22 cellular contexts compared by ENCODE assay signal in the genomic region with DNA sequence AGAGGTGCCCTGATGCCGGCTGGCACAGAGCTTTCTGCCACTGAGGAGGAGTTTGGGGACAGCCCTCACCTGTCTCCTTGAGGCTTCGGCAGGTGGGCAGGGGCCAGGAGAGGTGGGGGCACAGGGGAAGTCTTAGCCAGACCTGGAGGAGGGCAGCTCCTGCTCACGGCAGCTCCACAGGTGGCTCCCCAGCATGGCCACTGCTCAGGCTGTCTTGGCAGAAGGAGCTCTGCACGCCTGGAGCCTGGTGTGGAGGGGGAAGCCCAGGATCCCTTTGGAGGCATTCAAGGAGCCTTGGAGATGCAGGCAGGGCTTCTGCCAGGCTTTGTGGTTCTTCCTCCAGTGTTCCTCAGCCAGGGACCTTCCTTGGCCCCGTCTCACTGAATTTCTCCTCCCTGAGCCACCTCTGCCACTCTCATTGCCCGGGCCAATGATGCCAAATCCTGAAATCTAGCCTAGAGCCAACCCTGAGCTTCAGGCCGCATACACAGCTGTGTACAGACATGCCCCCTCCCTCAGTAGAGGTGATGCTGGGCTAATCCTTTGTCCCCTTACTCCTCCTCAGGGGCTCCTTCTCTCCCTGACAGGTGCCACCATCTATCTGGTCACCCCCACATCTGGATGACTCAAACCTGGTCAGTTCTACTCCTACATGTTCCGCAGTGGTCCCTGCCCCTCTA.
DNase-seq lines count a peak whose midpoint lies in the region; ATAC-seq, FAIRE-seq and TF ChIP-seq lines count a peak whose summit lies in the region.
"Had no signal": no experiment of that assay in that cellular context is flagged by ENCODE, and none has a peak within 500 bp of the region (broad histone marks: within the 10 kb centered on the region; RNA-seq: fewer than 3 reads in every experiment).

No MANE protein-coding gene starts in this region.

- H3K9me3 Mint-ChIP-seq in activated T-helper 17 cell treated with anti-CD3 and anti-CD28 coated beads, Interleukin-2, amount 50 U/mL, for 72 hours: no peaks in the 10 kb centered on the region
- H3K9me3 Mint-ChIP-seq in neural progenitor cell: peaks cover 2% of the 10 kb centered on the region
- H3K9me3 Mint-ChIP-seq: CD8-positive, alpha-beta memory T cell; HFFc6 had no signal

- TF ChIP-seq POLR2A in HepG2 (IDR thresholded peaks at IDR 0.05; ENCODE audit: insufficient read depth in 1 of 2, low read depth in 2 of 2, low read length in 2 of 2) (no peak), right lobe of liver (IDR thresholded peaks at IDR 0.05) (no peak)

- no peak for FAIRE-seq in HepG2 (lab: Jason Lieb, UNC)
- FAIRE-seq: H54 had no signal

- H3K4me1 ChIP-seq in HepG2 (ENCODE audit: insufficient read depth, low read length): no peaks in the 10 kb centered on the region
- H3K4me1 ChIP-seq in right lobe of liver: no peaks in the 10 kb centered on the region
- H3K4me1 ChIP-seq in neural progenitor cell: no peaks in the 10 kb centered on the region
- H3K4me1 ChIP-seq: SJCRH30 had no signal

- POLR2A ChIA-PET in HepG2 (lab: Yijun Ruan, JAX): no interaction called here

- 41% methylated on average over 5 of the region's 8 CpGs for WGBS in HepG2 (ENCODE audit: low lambda C conversion rate)
- WGBS in right lobe of liver (ENCODE audit: insufficient coverage, low coverage, low lambda C conversion rate, missing lambda C conversion rate): 85% methylated on average over 2 of the region's 8 CpGs

- no peak overlapping the region for H3K9ac ChIP-seq in HepG2 (ENCODE audit: insufficient read depth, low read depth, low read length)
- no peak overlapping the region for H3K9ac ChIP-seq in neural progenitor cell

- H3F3A ChIP-seq in neural progenitor cell (ENCODE audit: low read depth): no peaks in the 10 kb centered on the region

- CTCF ChIA-PET in HepG2 (lab: Yijun Ruan, JAX; ENCODE audit: low intra/inter-chr PET ratio, low total read pairs): no interaction called here

- H3K4me3 Mint-ChIP-seq in activated T-helper 17 cell treated with anti-CD3 and anti-CD28 coated beads, Interleukin-2, amount 50 U/mL, for 72 hours: no peak overlapping the region
- no peak overlapping the region for H3K4me3 Mint-ChIP-seq in neural progenitor cell
- H3K4me3 Mint-ChIP-seq: CD8-positive, alpha-beta memory T cell; HFFc6 had no signal

- intact Hi-C loops in HepG2 (cut with micrococcal nuclease; ENCODE audit: unreplicated experiment): no loop called here
- intact Hi-C loops in right lobe of liver (cut with DNase I): no loop called here

- in situ Hi-C loops in HepG2 (cut with HindIII; ENCODE audit: extremely low pct_ligation_motif_present, low pct_unique_long_range_greater_than_20kb): no loop called here

- no peaks in the 10 kb centered on the region for H3K4me1 Mint-ChIP-seq in activated T-helper 17 cell treated with anti-CD3 and anti-CD28 coated beads, Interleukin-2, amount 50 U/mL, for 72 hours
- H3K4me1 Mint-ChIP-seq in neural progenitor cell: peaks cover 5% of the 10 kb centered on the region
- H3K4me1 Mint-ChIP-seq: CD8-positive, alpha-beta memory T cell had no signal

- TF ChIP-seq RAD21 in HepG2 (CRISPR knock-in tag; IDR thresholded peaks at IDR 0.05): no peak

- no peaks in the 10 kb centered on the region for H3K36me3 Mint-ChIP-seq in activated T-helper 17 cell treated with anti-CD3 and anti-CD28 coated beads, Interleukin-2, amount 50 U/mL, for 72 hours (ENCODE audit: low read depth)
- H3K36me3 Mint-ChIP-seq in neural progenitor cell: no peaks in the 10 kb centered on the region
- H3K36me3 Mint-ChIP-seq: CD8-positive, alpha-beta memory T cell had no signal

- H3K27me3 ChIP-seq in HepG2 (ENCODE audit: control insufficient read depth in 1 of 2, insufficient read depth in 2 of 2, low read length in 2 of 2) (peaks cover 0 to 9% of the 10 kb centered on the region in 2 experiments; a peak in 2 of 5 replicates), right lobe of liver (no peaks in the 10 kb centered on the region), neural progenitor cell (no peaks in the 10 kb centered on the region)

- TF ChIP-seq EP300 in HepG2 (IDR thresholded peaks at IDR 0.05; ENCODE audit: low read depth in 2 of 2, low read length in 2 of 2): no peak
- no peak for TF ChIP-seq EP300 in HepG2 (CRISPR knock-in tag; IDR thresholded peaks at IDR 0.05; ENCODE audit: borderline replicate concordance)

- H3K27ac ChIP-seq in HepG2 (ENCODE audit: extremely low read length, insufficient read depth, low read length) (no peak overlapping the region), right lobe of liver (no peak overlapping the region), neural progenitor cell (no peak overlapping the region)
- H3K27ac ChIP-seq: RWPE1, SJCRH30 had no signal

- DNase-seq in HepG2 (ENCODE audit: low spot score): no peak
- DNase-seq in right lobe of liver: no peak
- DNase-seq in neural progenitor cell (ENCODE audit: low spot score): no peak
- DNase-seq in activated T-cell treated with anti-CD3 and anti-CD28 coated beads for 4 hours: no peak
- no peak for DNase-seq in DMS 273 treated with DMSO at 0.1 percent for 48 hours (lab: John Stamatoyannopoulos, UW)
- DNase-seq: ACHN, C1 segment of cervical spinal cord, HFFc6, KG1, NCI-H1105 treated with DMSO at 0.1 percent for 48 hours, NCI-H1694, NCI-H2081 treated with DMSO at 0.1 percent for 48 hours, NCI-H226, NCI-H524, NCI-H82, PC-3, SJCRH30 had no signal

- peaks cover 7% of the 10 kb centered on the region for H3K27me3 Mint-ChIP-seq in activated T-helper 17 cell treated with anti-CD3 and anti-CD28 coated beads, Interleukin-2, amount 50 U/mL, for 72 hours
- H3K27me3 Mint-ChIP-seq in neural progenitor cell (ENCODE audit: insufficient read depth, low read depth): peaks cover 6% of the 10 kb centered on the region

- H3K4me3 ChIP-seq in HepG2 (replicated peaks in 1 of 3; ENCODE audit: insufficient read depth in 1 of 3, low read depth in 2 of 3, low read length in 3 of 3) (no peak overlapping the region), right lobe of liver (no peak overlapping the region), neural progenitor cell (no peak overlapping the region)
- H3K4me3 ChIP-seq: SJCRH30 had no signal

- TF ChIP-seq CTCF in HepG2 (CRISPR knock-in tag; IDR thresholded peaks at IDR 0.05): no peak
- TF ChIP-seq CTCF in right lobe of liver (IDR thresholded peaks at IDR 0.05): no peak
- TF ChIP-seq CTCF in neural progenitor cell (IDR thresholded peaks at IDR 0.05): no peak

- H3K27ac Mint-ChIP-seq in activated T-helper 17 cell treated with anti-CD3 and anti-CD28 coated beads, Interleukin-2, amount 50 U/mL, for 72 hours: no peak overlapping the region
- H3K27ac Mint-ChIP-seq in neural progenitor cell: peak overlapping the region; percentile 68
- H3K27ac Mint-ChIP-seq: HFFc6 had no signal

- BruUV-seq in HepG2 (replicated peaks; lab: Mats Ljungman, UMichigan): no TSS peak

- ATAC-seq in HepG2 (peak; percentile 44; the same call in 2 of the 3 replicates), right lobe of liver (no peak), GM18498 (IDR thresholded peaks at IDR 0.05; ENCODE audit: unreplicated experiment) (no peak)
- peak; percentile 19 for ATAC-seq in activated T-helper 17 cell treated with anti-CD3 and anti-CD28 coated beads, Interleukin-2, amount 50 U/mL, for 72 hours (replicated peaks)
- ATAC-seq: PC-3 had no signal

- H2AFZ ChIP-seq in HepG2 (ENCODE audit: low read length): no peak overlapping the region
- H2AFZ ChIP-seq in neural progenitor cell (replicated peaks): no peak overlapping the region

- H3K36me3 ChIP-seq in HepG2 (replicated peaks in 1 of 2; ENCODE audit: control insufficient read depth in 1 of 2, insufficient read depth in 2 of 2, low read length in 2 of 2): no peaks in the 10 kb centered on the region
- H3K36me3 ChIP-seq in right lobe of liver: no peaks in the 10 kb centered on the region
- no peaks in the 10 kb centered on the region for H3K36me3 ChIP-seq in neural progenitor cell
- H3K36me3 ChIP-seq: SJCRH30 had no signal

- H3K9me3 ChIP-seq in HepG2 (ENCODE audit: low read length) (no peaks in the 10 kb centered on the region), right lobe of liver (no peaks in the 10 kb centered on the region), neural progenitor cell (ENCODE audit: low read depth) (no peaks in the 10 kb centered on the region)
- H3K9me3 ChIP-seq: SJCRH30 had no signal

- H3K4me2 ChIP-seq in HepG2 (ENCODE audit: low read depth, low read length): no peak overlapping the region
- H3K4me2 ChIP-seq in neural progenitor cell: no peak overlapping the region

- H4K20me1 ChIP-seq in HepG2 (ENCODE audit: insufficient read depth, low read length) (no peaks in the 10 kb centered on the region), neural progenitor cell (ENCODE audit: low read depth) (no peaks in the 10 kb centered on the region)

- H3K79me2 ChIP-seq in HepG2 (ENCODE audit: insufficient read depth, low read length) (no peaks in the 10 kb centered on the region), neural progenitor cell (ENCODE audit: low read depth) (no peaks in the 10 kb centered on the region)

TF ChIP-seq in HepG2, 621 proteins besides CTCF, POLR2A, EP300 and RAD21 (continues in another document):
- TF ChIP-seq SCMH1 (CRISPR knock-in tag; IDR thresholded peaks at IDR 0.05; ENCODE audit: borderline replicate concordance): no peak
- TF ChIP-seq KDM4B (CRISPR knock-in tag; IDR thresholded peaks at IDR 0.05): no peak
- TF ChIP-seq DPF2 (CRISPR knock-in tag; IDR thresholded peaks at IDR 0.05; ENCODE audit: borderline replicate concordance, low read depth): no peak
- no peak for TF ChIP-seq ZNF251 (CRISPR knock-in tag; IDR thresholded peaks at IDR 0.05)
- TF ChIP-seq HIVEP1 (CRISPR knock-in tag; IDR thresholded peaks at IDR 0.05): no peak
- no peak for TF ChIP-seq SP5 (CRISPR knock-in tag; IDR thresholded peaks at IDR 0.05; ENCODE audit: borderline replicate concordance, low read depth)
- TF ChIP-seq ZNF564 (CRISPR knock-in tag; IDR thresholded peaks at IDR 0.05): no peak
- no peak for TF ChIP-seq RORA (CRISPR knock-in tag; IDR thresholded peaks at IDR 0.05)

Comparison
In these comparisons a context has a peak if more than half of its experiments do, and no peak if none do; other contexts are left out.
1. ATAC-seq: peak in HepG2 (single experiment) and activated T-helper 17 cell treated with anti-CD3 and anti-CD28 coated beads, Interleukin-2, amount 50 U/mL, for 72 hours (single experiment); none in right lobe of liver (0 of 4) and GM18498 (single experiment).